In the genomic region with DNA sequence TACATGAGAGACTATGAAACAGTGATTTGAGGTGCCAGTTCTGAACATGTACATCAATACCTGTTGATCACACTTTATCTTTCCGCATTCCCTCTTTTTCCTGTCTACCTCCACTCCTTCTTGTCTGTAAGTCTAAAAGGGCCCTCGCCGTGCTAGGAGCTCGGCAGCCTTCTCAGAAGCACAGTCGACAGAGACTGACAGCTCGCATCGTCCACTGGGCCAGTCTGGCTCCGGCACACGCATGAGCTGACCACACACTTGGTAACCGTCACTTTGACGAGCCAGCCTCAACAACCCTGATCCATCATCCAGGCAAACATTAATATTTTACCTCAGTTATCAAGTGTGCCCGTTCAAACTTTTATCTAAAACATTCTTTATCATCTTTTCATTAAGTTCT, we compare ENCODE assay signal across 19 cellular contexts.
"Had no signal": no experiment of that assay in that cellular context is flagged by ENCODE, and none has a peak within 500 bp of the region (broad histone marks: within the 10 kb centered on the region; RNA-seq: fewer than 3 reads in every experiment).

No MANE protein-coding gene starts in this region.

- H3K9me3 ChIP-seq: SK-N-SH had no signal

- H3K9ac ChIP-seq: SK-N-SH had no signal

- H3K4me2 ChIP-seq: SK-N-SH had no signal

- H3K27me3 Mint-ChIP-seq: IgD-negative memory B cell had no signal

- H3K27ac ChIP-seq: RWPE1 had no signal

- H3K4me1 Mint-ChIP-seq: T-cell had no signal

- H3K27ac Mint-ChIP-seq: IgD-negative memory B cell, T-cell had no signal

- H3K4me3 Mint-ChIP-seq: IgD-negative memory B cell, T-cell had no signal

- ATAC-seq: T-cell had no signal

- H3K36me3 Mint-ChIP-seq: IgD-negative memory B cell, T-cell had no signal

- DNase-seq: KBM-7, MV-4-11, NCI-H1048, NCI-H1105, NCI-H1436 treated with DMSO at 0.1 percent for 48 hours, NCI-H1694, NCI-H187 treated with DMSO at 0.1 percent for 48 hours, NCI-H2029 treated with DMSO at 0.1 percent for 48 hours, NCI-H2171 treated with DMSO at 0.1 percent for 48 hours, NCI-H345, NCI-H524, NCI-H526 treated with DMSO at 0.1 percent for 48 hours, NCI-H748 treated with DMSO at 0.1 percent for 48 hours, SHP77, SK-N-SH, SW 1271, T-cell had no signal
